ENCODE assay signal across 19 cellular contexts in the genomic region with DNA sequence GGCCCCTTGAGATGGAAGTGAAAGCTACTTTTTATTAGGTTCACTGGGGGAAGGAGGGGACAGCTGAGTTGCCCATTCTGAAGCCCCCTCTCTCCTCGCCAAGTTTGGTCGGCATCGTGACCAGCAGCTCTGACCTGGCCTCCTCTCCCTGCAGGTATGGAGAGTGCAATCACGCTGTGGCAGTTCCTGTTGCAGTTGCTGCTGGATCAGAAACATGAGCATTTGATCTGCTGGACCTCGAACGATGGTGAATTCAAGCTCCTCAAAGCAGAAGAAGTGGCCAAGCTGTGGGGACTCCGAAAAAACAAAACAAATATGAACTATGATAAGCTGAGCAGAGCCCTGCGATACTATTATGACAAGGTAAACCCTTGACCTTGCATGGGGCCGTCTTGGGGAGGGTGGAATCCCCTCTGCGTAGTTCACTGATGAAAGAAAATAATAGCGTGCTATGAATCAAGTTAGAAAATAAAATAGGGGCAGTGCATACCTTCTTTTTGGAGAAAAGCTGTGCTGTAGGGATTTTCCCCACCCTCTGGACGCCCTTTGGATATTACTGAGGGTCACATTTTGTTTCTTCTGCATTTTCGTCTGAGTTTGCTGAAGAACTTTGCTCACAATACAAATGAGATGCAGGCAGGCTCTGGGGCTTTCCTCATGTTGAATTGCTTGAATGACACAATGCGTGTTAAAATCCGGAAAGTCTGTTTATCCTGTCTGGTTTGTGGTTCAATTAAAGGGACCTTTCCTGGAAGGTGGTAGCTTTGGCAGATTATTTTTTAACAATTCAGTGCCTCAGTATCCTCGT. TPM values are rescaled to one million over a fixed set of nuclear protein-coding genes. Genes with fewer than 3 reads are reported as not detected.
DNase-seq lines count a peak whose midpoint lies in the region; ATAC-seq, FAIRE-seq and TF ChIP-seq lines count a peak whose summit lies in the region.
"Had no signal": no experiment of that assay in that cellular context is flagged by ENCODE, and none has a peak within 500 bp of the region (broad histone marks: within the 10 kb centered on the region; RNA-seq: fewer than 3 reads in every experiment).

No MANE protein-coding gene starts in this region.

- H2AFZ ChIP-seq in GM12878 (ENCODE audit: control insufficient read depth, low read depth, low read length): no peak overlapping the region
- H2AFZ ChIP-seq: GM23338 had no signal

- TF ChIP-seq EP300 in GM12878 (IDR thresholded peaks at IDR 0.05; ENCODE audit: borderline replicate concordance in 1 of 2, control insufficient read depth in 1 of 2, low read depth in 2 of 2, low read length in 2 of 2): no peak

- RAD21 ChIA-PET in GM12878 (lab: Charles Lee; ENCODE audit: unreplicated experiment): interaction anchor here (0.6 to 1.9 kb wide), 7 partner anchors 9 to 293 kb away, joined by 3 to 8 read pairs (median 6); partner anchors contain the start of gene CDK17

- SMC1A ChIA-PET in GM12878 (lab: Charles Lee; ENCODE audit: uncharacterized antibody, unreplicated experiment): interaction anchor here (0.8 to 2.3 kb wide), 6 partner anchors 8 to 292 kb away, joined by 3 to 9 read pairs (median 4); no protein-coding TSS in a partner anchor

- H3K79me2 ChIP-seq in GM12878 (ENCODE audit: control insufficient read depth, insufficient read depth, low read length): no peaks in the 10 kb centered on the region

- TF ChIP-seq POLR2A in GM12878 (IDR thresholded peaks at IDR 0.05; ENCODE audit: low read depth, low read length): no peak

- H3K9ac ChIP-seq in BLaER1 (no peak overlapping the region; the same call in 1 of the 2 replicates), GM12878 (ENCODE audit: control insufficient read depth, insufficient read depth, low read length) (no peak overlapping the region)

- H3K4me1 Mint-ChIP-seq in natural killer cell: peaks cover 23 to 24% of the 10 kb centered on the region in 2 donors

- intact Hi-C loops in GM12878 (cut with micrococcal nuclease; ENCODE audit: unreplicated experiment): no loop called here
- intact Hi-C loops in natural killer cell (cut with micrococcal nuclease): no loop called here
- intact Hi-C loops in sciatic nerve (cut with DNase I): no loop called here

- 15% methylated on average over 16 of the region's 16 CpGs for WGBS in GM12878 (ENCODE audit: insufficient coverage, insufficient replicate concordance, low lambda C conversion rate, missing lambda C conversion rate)

- POLR2A ChIA-PET in GM12878 (lab: Charles Lee): interaction anchor here (0.9 to 1.4 kb wide), 4 partner anchors 8 to 293 kb away, joined by 3 to 6 read pairs (median 4); no protein-coding TSS in a partner anchor

- FAIRE-seq in GM12878 (lab: Jason Lieb, UNC): peak; percentile 44
- FAIRE-seq: islet of Langerhans, RCC 7860 had no signal

- no peak for DNase-seq in GM12878 (ENCODE audit: low read depth, low spot score)
- DNase-seq in natural killer cell: no peak
- no peak for DNase-seq in sciatic nerve (ENCODE audit: low spot score)
- no peak for DNase-seq in NCI-H446 treated with DMSO at 0.1 percent for 48 hours (lab: John Stamatoyannopoulos, UW)
- DNase-seq in G401 (ENCODE audit: low spot score): no peak
- no peak for DNase-seq in glomerular visceral epithelial cell (ENCODE audit: extremely low spot score)
- DNase-seq: activated CD4-positive, alpha-beta T cell treated with anti-CD3 and anti-CD28 coated beads for 1 hour; BE2C; DMS53; glutamatergic neuron; NCI-H1930; psoas muscle; tibial artery had no signal

- no TSS peak for BruUV-seq in GM12878 (replicated peaks; lab: Mats Ljungman, UMichigan)

- no peak for TF ChIP-seq CTCF in GM12878 (IDR thresholded peaks at IDR 0.05 in 2 of 3, conservative IDR thresholded peaks at IDR 0.05 in 1 of 3; ENCODE audit: control insufficient read depth in 2 of 3, extremely low read depth in 1 of 3, insufficient read depth in 1 of 3, low read depth in 3 of 3, low read length in 3 of 3)
- TF ChIP-seq CTCF in natural killer cell (IDR thresholded peaks at IDR 0.05): no peak

- H3K4me3 ChIP-seq in BLaER1 (no peak overlapping the region), GM12878 (no peak overlapping the region)
- H3K4me3 ChIP-seq: GM23338, psoas muscle, tibial artery had no signal

- H3K27me3 Mint-ChIP-seq in natural killer cell (ENCODE audit: low read depth in 2 of 2): no peaks in the 10 kb centered on the region

- no peak overlapping the region for H3K27ac Mint-ChIP-seq in natural killer cell
- H3K27ac Mint-ChIP-seq: activated T-helper 1 cell treated with anti-CD3 and anti-CD28 coated beads, Interleukin-12 subunit alpha, Interleukin-12 subunit beta, Interleukin-2, Interleukin-4 antibody, amounts not matched to agents 30 ng/mL and 10 ng/mL and 1 ng/mL, durations not matched to agents 14 hours and 24 hours and 36 hours; GM23338 had no signal

- H3K36me3 Mint-ChIP-seq in natural killer cell: peaks cover 9% of the 10 kb centered on the region

- no peak for TF ChIP-seq RAD21 in GM12878 (IDR thresholded peaks at IDR 0.05; ENCODE audit: insufficient read depth, low read depth, low read length)

- no peaks in the 10 kb centered on the region for H3K9me3 Mint-ChIP-seq in natural killer cell
- H3K9me3 Mint-ChIP-seq: GM23338 had no signal

- ATAC-seq in GM19463 (IDR thresholded peaks at IDR 0.05; ENCODE audit: unreplicated experiment) (peak; percentile 63), GM12878 (peak; percentile 77), natural killer cell (peak in 2 of 3 donors; percentile 21 to 32), sciatic nerve (no peak)
- ATAC-seq: GM23338, psoas muscle had no signal

- no peak overlapping the region for H3K4me3 Mint-ChIP-seq in natural killer cell
- H3K4me3 Mint-ChIP-seq: activated T-helper 1 cell treated with anti-CD3 and anti-CD28 coated beads, Interleukin-12 subunit alpha, Interleukin-12 subunit beta, Interleukin-2, Interleukin-4 antibody, amounts not matched to agents 30 ng/mL and 10 ng/mL and 1 ng/mL, durations not matched to agents 14 hours and 24 hours and 36 hours; GM23338 had no signal

- H3K36me3 ChIP-seq in BLaER1: peaks cover 89% of the 10 kb centered on the region
- no peaks in the 10 kb centered on the region for H3K36me3 ChIP-seq in GM12878 (ENCODE audit: control insufficient read depth in 2 of 2, insufficient read depth in 2 of 2, low read length in 1 of 2)
- H3K36me3 ChIP-seq: tibial artery had no signal

- H3K27me3 ChIP-seq in BLaER1: no peaks in the 10 kb centered on the region
- no peaks in the 10 kb centered on the region for H3K27me3 ChIP-seq in GM12878 (replicated peaks in 1 of 2; ENCODE audit: control insufficient read depth in 2 of 2, insufficient read depth in 2 of 2, low read length in 1 of 2)
- H3K27me3 ChIP-seq: BE2C, tibial artery had no signal

- H3K4me1 ChIP-seq in BLaER1 (peaks cover 34% of the 10 kb centered on the region), GM12878 (ENCODE audit: control insufficient read depth, insufficient read depth, low read length) (peaks cover 6% of the 10 kb centered on the region)
- H3K4me1 ChIP-seq: psoas muscle had no signal

- CTCF ChIA-PET in GM12878 (lab: Yijun Ruan, JAX): interaction anchor here (0.9 to 2.7 kb wide), 5 partner anchors 9 to 293 kb away, joined by 3 to 11 read pairs (median 7); no protein-coding TSS in a partner anchor

- H3K27ac ChIP-seq in BLaER1: no peak overlapping the region
- no peak overlapping the region for H3K27ac ChIP-seq in GM12878 (ENCODE audit: control insufficient read depth, insufficient read depth)
- H3K27ac ChIP-seq: psoas muscle, tibial artery had no signal

- peaks cover 94% of the 10 kb centered on the region for H4K20me1 ChIP-seq in BLaER1
- no peaks in the 10 kb centered on the region for H4K20me1 ChIP-seq in GM12878 (ENCODE audit: control insufficient read depth, insufficient read depth)

- H3K9me3 ChIP-seq in BLaER1: no peaks in the 10 kb centered on the region
- H3K9me3 ChIP-seq in GM12878 (replicated peaks; ENCODE audit: control insufficient read depth, insufficient read depth, low read length): no peaks in the 10 kb centered on the region
- H3K9me3 ChIP-seq: BE2C, psoas muscle, tibial artery had no signal

- in situ Hi-C loops in GM12878 (cut with MboI) (no loop called here), G401 (cut with HindIII; ENCODE audit: low sequenced_read_pairs) (no loop called here)

- H3K4me2 ChIP-seq in BLaER1 (peak overlapping the region; percentile 23), GM12878 (ENCODE audit: control insufficient read depth, insufficient read depth) (peak overlapping the region; percentile 44)
- H3K4me2 ChIP-seq: GM23338 had no signal

TF ChIP-seq in GM12878, 131 proteins besides CTCF, POLR2A, EP300 and RAD21 (continues in another document):
- TF ChIP-seq CEBPB (IDR thresholded peaks at IDR 0.05; ENCODE audit: borderline replicate concordance in 1 of 2, low read depth in 2 of 2, low read length in 2 of 2) (0 out of 4 replicates have a peak, but pooled peaks of 1 of the 2 experiments have one; percentile 42), POU2F2 (IDR thresholded peaks at IDR 0.05; ENCODE audit: borderline replicate concordance, low read depth, low read length) (0 out of 3 replicates have a peak, but pooled peaks have one; percentile 35), DPF2 (IDR thresholded peaks at IDR 0.05) (0 out of 2 replicates have a peak, but pooled peaks have one; percentile 21), NRF1 (conservative IDR thresholded peaks at IDR 0.05; ENCODE audit: low read depth, low read length) (no peak), POLR2AphosphoS2 (IDR thresholded peaks at IDR 0.05; ENCODE audit: low read depth, low read length) (no peak), YBX1 (IDR thresholded peaks at IDR 0.05) (no peak), IKZF1 (conservative IDR thresholded peaks at IDR 0.05) (peak; percentile 28; the same call in 1 of the 2 replicates)

RNA-seq across cellular contexts. Expression of gene ELK3, which starts 29.4 kb away (rescaled TPM):
- 3.1 and 3.6 TPM in 2 replicates for total RNA-seq in GM12878 (2013; cell fraction: nucleolus; rRNA removed)
- total RNA-seq in GM12878 (2014; rRNA removed): 0.56 and 0.98 TPM in 2 replicates
- total RNA-seq in GM12878 (2014; rRNA removed; fragmentation: Illumina TruSeq; extraction: Trizol): 0.69 and 0.89 TPM in 2 replicates
- total RNA-seq in GM12878 (2021): 0.96 and 1.2 TPM in 2 replicates
- polyA plus RNA-seq in GM12878 (2011; ENCODE audit: low read depth): 0.62 TPM
- 4.8 and 5.3 TPM in 2 replicates for polyA plus RNA-seq in GM12878 (2011; rRNA removed)
- polyA plus RNA-seq in GM12878 (2011; cell fraction: cytosol; rRNA removed): 4.2 and 5.4 TPM in 2 replicates
- 3.6 and 4.2 TPM in 2 replicates for polyA plus RNA-seq in GM12878 (2011; cell fraction: nucleus; rRNA removed)
- polyA plus RNA-seq in GM12878 (2012): 1.4 and 1.5 TPM in 2 replicates
- polyA plus RNA-seq in GM12878 (2014; fragmentation: Illumina TruSeq; extraction: Trizol): 0.92 and 0.98 TPM in 2 replicates
- polyA plus RNA-seq in GM12878 (2014; fragmentation: Nextera tagmentation; extraction: Ambion mirVana): under 1 TPM; 0.37 to 0.68 TPM
- polyA plus RNA-seq in GM12878 (2014; rRNA removed): 0.47 and 1.2 TPM in 2 replicates
- polyA plus RNA-seq in GM12878 (2016; fragmentation: Nextera tagmentation; extraction: Ambion mirVana): under 1 TPM; 0.68 to 0.87 TPM
- 5.6 and 8.0 TPM in 2 replicates for polyA minus RNA-seq in GM12878 (2011; rRNA and poly(A)+ RNA removed)
- polyA minus RNA-seq in GM12878 (2011; cell fraction: cytosol; rRNA and poly(A)+ RNA removed): 2.0 and 5.4 TPM in 2 replicates
- polyA minus RNA-seq in GM12878 (2011; cell fraction: nucleus; rRNA and poly(A)+ RNA removed): 1.9 and 5.4 TPM in 2 replicates
- total RNA-seq in natural killer cell: 10 to 100 TPM; 17.8 to 28.8 (median 20.9) TPM
- total RNA-seq in sciatic nerve: 30.2 TPM
- total RNA-seq in G401 (2014; rRNA removed; shearing (Covaris generic)): 7.3 and 12.4 TPM in 2 replicates
